ENCODE assay signal across 30 cellular contexts in the genomic region with DNA sequence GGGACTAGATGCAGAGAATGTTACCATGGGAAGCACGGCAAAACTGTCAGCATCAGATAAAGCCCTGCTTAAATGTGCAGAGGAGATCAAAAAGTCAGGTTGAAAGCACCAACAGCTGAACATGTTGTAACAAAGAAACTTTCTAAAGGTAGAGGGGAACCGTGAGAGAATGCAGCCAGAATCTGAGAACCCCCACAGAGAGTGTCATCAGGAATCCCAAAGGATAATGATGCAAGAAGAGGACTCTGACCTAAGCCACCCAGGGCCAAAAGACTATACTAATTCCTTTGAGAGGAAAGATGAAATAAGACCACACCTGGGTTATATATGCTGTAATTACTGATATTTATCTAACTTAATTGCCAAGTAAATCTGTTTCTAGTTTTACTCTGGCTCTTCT.
"Had no signal": no experiment of that assay in that cellular context is flagged by ENCODE, and none has a peak within 500 bp of the region (broad histone marks: within the 10 kb centered on the region; RNA-seq: fewer than 3 reads in every experiment).

No MANE protein-coding gene starts in this region.

- H3K9me3 Mint-ChIP-seq: activated T-cell treated with anti-CD3 and anti-CD28 coated beads, Interleukin-2, amount 50 U/mL, for 4 hours had no signal

- FAIRE-seq: colon, kidney had no signal

- H3K4me3 Mint-ChIP-seq: activated B cell treated with CpG ODN at 0.5 μM for 24 hours; activated CD4-positive, alpha-beta T cell treated with anti-CD3 and anti-CD28 coated beads for 36 hours; activated naive CD8-positive, alpha-beta T cell; activated T-cell treated with anti-CD3 and anti-CD28 coated beads, Interleukin-2, amount 50 U/mL, for 4 hours; natural killer cell; stimulated activated naive CD8-positive, alpha-beta T cell treated with anti-CD3 and anti-CD28 coated beads, Interleukin-15, Interleukin-2, amounts not matched to agents 100 ng/mL and 50 ng/mL, for 24 hours; T-helper 1 cell treated with Interleukin-12 subunit alpha and Interleukin-12 subunit beta and Interleukin-4 antibody, amounts not matched to agents 30 μg/mL and 1 μg/mL, for 36 hours had no signal

- H3K4me1 Mint-ChIP-seq: activated B cell treated with CpG ODN at 0.5 μM for 24 hours; activated CD4-positive, alpha-beta T cell treated with anti-CD3 and anti-CD28 coated beads for 36 hours; natural killer cell had no signal

- H3K27me3 ChIP-seq: adrenal gland, ascending aorta, brain microvascular endothelial cell, dorsolateral prefrontal cortex, gastroesophageal sphincter, heart left ventricle, ovary, right atrium auricular region, thyroid gland had no signal

- H3K27ac ChIP-seq: adrenal gland, ascending aorta, brain microvascular endothelial cell, dorsolateral prefrontal cortex, epithelial cell of prostate, gastroesophageal sphincter, heart left ventricle, ovary, prostate gland, right atrium auricular region, thyroid gland had no signal

- ATAC-seq: activated CD4-positive, alpha-beta T cell treated with anti-CD3 and anti-CD28 coated beads for 36 hours; activated T-cell treated with anti-CD3 and anti-CD28 coated beads, Interleukin-2, amount 50 U/mL, for 4 hours; gastroesophageal sphincter; heart left ventricle; natural killer cell had no signal

- H3K27ac Mint-ChIP-seq: activated B cell treated with CpG ODN at 0.5 μM for 24 hours; activated CD4-positive, alpha-beta T cell treated with anti-CD3 and anti-CD28 coated beads for 36 hours; activated naive CD8-positive, alpha-beta T cell; activated T-helper 2 cell treated with anti-CD3 and anti-CD28 coated beads, Interferon-gamma antibody, Interleukin-2, Interleukin-4, amounts not matched to agents 10 μg/mL and 5 μg/mL and 100 μg/mL, durations not matched to agents 14 hours and 24 hours and 36 hours; natural killer cell; stimulated activated naive CD8-positive, alpha-beta T cell treated with anti-CD3 and anti-CD28 coated beads, Interleukin-15, Interleukin-2, amounts not matched to agents 100 ng/mL and 50 ng/mL, for 24 hours; T-helper 1 cell treated with Interleukin-12 subunit alpha and Interleukin-12 subunit beta and Interleukin-4 antibody, amounts not matched to agents 30 μg/mL and 1 μg/mL, for 36 hours had no signal

- DNase-seq: activated B cell treated with CpG ODN at 0.5 μM for 24 hours; activated CD4-positive, alpha-beta T cell treated with anti-CD3 and anti-CD28 coated beads for 36 hours; activated CD4-positive, alpha-beta T cell treated with anti-CD3 and anti-CD28 coated beads, Interleukin-2, amount 50 U/mL, for 48 hours; activated CD8-positive, alpha-beta memory T cell treated with anti-CD3 and anti-CD28 coated beads, Interleukin-2, amount 50 U/mL, for 48 hours; activated naive CD4-positive, alpha-beta T cell; activated T-cell treated with anti-CD3 and anti-CD28 coated beads, Interleukin-2, amount 50 U/mL, for 4 hours; adrenal gland; brain microvascular endothelial cell; central memory CD4-positive, alpha-beta T cell; dorsolateral prefrontal cortex; heart left ventricle; kidney; midbrain; natural killer cell; ovary; stimulated activated CD4-positive, alpha-beta T cell treated with anti-CD3 and anti-CD28 coated beads, Interleukin-1b, Interleukin-23, amount 100 ng/mL, for 48 hours; substantia nigra; T1000; thyroid gland had no signal

- H3K4me1 ChIP-seq: adrenal gland, ascending aorta, gastroesophageal sphincter, right atrium auricular region, thyroid gland had no signal

- H3K36me3 ChIP-seq: adrenal gland, ascending aorta, brain microvascular endothelial cell, gastroesophageal sphincter, heart left ventricle, ovary, prostate gland, right atrium auricular region, thyroid gland had no signal

- H3K4me3 ChIP-seq: adrenal gland, ascending aorta, dorsolateral prefrontal cortex, gastroesophageal sphincter, heart left ventricle, lung, ovary, prostate gland, right atrium auricular region, thyroid gland had no signal

- H3K9me3 ChIP-seq: adrenal gland, gastroesophageal sphincter, ovary, prostate gland, right atrium auricular region, thyroid gland had no signal
